Comparison of ENCODE assay signal across 22 cellular contexts in genomic region chr1:4973341-4973740, GRCh38.
"Had no signal": no experiment of that assay in that cellular context is flagged by ENCODE, and none has a peak within 500 bp of the region (broad histone marks: within the 10 kb centered on the region; RNA-seq: fewer than 3 reads in every experiment).

No MANE protein-coding gene starts in this region.

- H3K9me3 ChIP-seq: esophagus muscularis mucosa, gastroesophageal sphincter, heart left ventricle, lower lobe of right lung, neutrophil, prostate gland, right atrium auricular region, stomach, testis, tibial artery, upper lobe of right lung, vagina had no signal

- H3K27ac ChIP-seq: dorsolateral prefrontal cortex, esophagus muscularis mucosa, foreskin keratinocyte, gastroesophageal sphincter, heart left ventricle, hepatocyte, lower lobe of right lung, neutrophil, prostate gland, right atrium auricular region, stomach, testis, tibial artery, upper lobe of right lung, vagina had no signal

- DNase-seq: cerebellar nuclear complex; dorsolateral prefrontal cortex; effector CD8-positive, alpha-beta T cell; foreskin keratinocyte; heart left ventricle; left ventricle myocardium superior; lower lobe of right lung; natural killer cell; stimulated activated CD4-positive, alpha-beta T cell treated with anti-CD3 and anti-CD28 coated beads, Interleukin-2, amount 100 ng/mL, for 24 hours; stimulated activated CD4-positive, alpha-beta T cell treated with anti-CD3 and anti-CD28 coated beads, Interleukin-4, amount 100 ng/mL, for 24 hours; stimulated activated naive CD4-positive, alpha-beta T cell treated with Interleukin-2 at 50 U/mL for 16 hours; stomach; testis; tibial artery; upper lobe of right lung had no signal

- H3K4me1 ChIP-seq: esophagus muscularis mucosa, foreskin keratinocyte, gastroesophageal sphincter, heart left ventricle, lower lobe of right lung, prostate gland, right atrium auricular region, stomach, tibial artery, upper lobe of right lung, vagina had no signal

- H3K4me3 ChIP-seq: dorsolateral prefrontal cortex, esophagus muscularis mucosa, gastroesophageal sphincter, heart left ventricle, hepatocyte, lower lobe of right lung, prostate gland, right atrium auricular region, stomach, testis, tibial artery, upper lobe of right lung, vagina had no signal

- H3K79me2 ChIP-seq: hepatocyte had no signal

- H2AFZ ChIP-seq: hepatocyte had no signal

- H3K4me2 ChIP-seq: hepatocyte had no signal

- H3K36me3 ChIP-seq: esophagus muscularis mucosa, gastroesophageal sphincter, heart left ventricle, lower lobe of right lung, neutrophil, prostate gland, right atrium auricular region, stomach, tibial artery, upper lobe of right lung, vagina had no signal

- H3K27me3 ChIP-seq: foreskin keratinocyte, hepatocyte, neutrophil, right atrium auricular region, testis, upper lobe of right lung, vagina had no signal
